1 cellular context compared by ENCODE assay signal in the genomic region with DNA sequence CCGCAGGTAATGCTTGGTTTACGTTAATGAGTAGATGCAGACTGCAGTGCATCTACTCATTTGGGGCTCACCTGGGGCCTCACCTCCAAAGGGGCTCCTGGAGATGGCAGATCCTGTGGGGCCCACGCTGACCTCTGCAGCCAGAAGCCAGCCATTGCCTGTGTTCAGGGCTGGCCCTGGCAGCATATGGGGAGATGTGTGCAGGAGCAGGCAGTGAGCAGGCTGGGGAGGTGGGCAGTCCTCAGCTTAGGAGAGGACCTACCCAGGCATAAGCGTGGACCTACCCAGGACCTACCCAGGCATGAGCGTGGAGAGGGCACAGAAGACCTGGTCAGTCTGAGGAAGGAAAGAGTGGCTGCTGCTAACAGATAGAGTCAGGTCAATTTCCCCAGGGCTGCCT.
TF ChIP-seq lines count a peak whose summit lies in the region.

No MANE protein-coding gene starts in this region.

TF ChIP-seq in GM23338, 12 proteins besides CTCF, POLR2A, EP300 and RAD21 (continued from another document):
- TF ChIP-seq, protein P1, sequence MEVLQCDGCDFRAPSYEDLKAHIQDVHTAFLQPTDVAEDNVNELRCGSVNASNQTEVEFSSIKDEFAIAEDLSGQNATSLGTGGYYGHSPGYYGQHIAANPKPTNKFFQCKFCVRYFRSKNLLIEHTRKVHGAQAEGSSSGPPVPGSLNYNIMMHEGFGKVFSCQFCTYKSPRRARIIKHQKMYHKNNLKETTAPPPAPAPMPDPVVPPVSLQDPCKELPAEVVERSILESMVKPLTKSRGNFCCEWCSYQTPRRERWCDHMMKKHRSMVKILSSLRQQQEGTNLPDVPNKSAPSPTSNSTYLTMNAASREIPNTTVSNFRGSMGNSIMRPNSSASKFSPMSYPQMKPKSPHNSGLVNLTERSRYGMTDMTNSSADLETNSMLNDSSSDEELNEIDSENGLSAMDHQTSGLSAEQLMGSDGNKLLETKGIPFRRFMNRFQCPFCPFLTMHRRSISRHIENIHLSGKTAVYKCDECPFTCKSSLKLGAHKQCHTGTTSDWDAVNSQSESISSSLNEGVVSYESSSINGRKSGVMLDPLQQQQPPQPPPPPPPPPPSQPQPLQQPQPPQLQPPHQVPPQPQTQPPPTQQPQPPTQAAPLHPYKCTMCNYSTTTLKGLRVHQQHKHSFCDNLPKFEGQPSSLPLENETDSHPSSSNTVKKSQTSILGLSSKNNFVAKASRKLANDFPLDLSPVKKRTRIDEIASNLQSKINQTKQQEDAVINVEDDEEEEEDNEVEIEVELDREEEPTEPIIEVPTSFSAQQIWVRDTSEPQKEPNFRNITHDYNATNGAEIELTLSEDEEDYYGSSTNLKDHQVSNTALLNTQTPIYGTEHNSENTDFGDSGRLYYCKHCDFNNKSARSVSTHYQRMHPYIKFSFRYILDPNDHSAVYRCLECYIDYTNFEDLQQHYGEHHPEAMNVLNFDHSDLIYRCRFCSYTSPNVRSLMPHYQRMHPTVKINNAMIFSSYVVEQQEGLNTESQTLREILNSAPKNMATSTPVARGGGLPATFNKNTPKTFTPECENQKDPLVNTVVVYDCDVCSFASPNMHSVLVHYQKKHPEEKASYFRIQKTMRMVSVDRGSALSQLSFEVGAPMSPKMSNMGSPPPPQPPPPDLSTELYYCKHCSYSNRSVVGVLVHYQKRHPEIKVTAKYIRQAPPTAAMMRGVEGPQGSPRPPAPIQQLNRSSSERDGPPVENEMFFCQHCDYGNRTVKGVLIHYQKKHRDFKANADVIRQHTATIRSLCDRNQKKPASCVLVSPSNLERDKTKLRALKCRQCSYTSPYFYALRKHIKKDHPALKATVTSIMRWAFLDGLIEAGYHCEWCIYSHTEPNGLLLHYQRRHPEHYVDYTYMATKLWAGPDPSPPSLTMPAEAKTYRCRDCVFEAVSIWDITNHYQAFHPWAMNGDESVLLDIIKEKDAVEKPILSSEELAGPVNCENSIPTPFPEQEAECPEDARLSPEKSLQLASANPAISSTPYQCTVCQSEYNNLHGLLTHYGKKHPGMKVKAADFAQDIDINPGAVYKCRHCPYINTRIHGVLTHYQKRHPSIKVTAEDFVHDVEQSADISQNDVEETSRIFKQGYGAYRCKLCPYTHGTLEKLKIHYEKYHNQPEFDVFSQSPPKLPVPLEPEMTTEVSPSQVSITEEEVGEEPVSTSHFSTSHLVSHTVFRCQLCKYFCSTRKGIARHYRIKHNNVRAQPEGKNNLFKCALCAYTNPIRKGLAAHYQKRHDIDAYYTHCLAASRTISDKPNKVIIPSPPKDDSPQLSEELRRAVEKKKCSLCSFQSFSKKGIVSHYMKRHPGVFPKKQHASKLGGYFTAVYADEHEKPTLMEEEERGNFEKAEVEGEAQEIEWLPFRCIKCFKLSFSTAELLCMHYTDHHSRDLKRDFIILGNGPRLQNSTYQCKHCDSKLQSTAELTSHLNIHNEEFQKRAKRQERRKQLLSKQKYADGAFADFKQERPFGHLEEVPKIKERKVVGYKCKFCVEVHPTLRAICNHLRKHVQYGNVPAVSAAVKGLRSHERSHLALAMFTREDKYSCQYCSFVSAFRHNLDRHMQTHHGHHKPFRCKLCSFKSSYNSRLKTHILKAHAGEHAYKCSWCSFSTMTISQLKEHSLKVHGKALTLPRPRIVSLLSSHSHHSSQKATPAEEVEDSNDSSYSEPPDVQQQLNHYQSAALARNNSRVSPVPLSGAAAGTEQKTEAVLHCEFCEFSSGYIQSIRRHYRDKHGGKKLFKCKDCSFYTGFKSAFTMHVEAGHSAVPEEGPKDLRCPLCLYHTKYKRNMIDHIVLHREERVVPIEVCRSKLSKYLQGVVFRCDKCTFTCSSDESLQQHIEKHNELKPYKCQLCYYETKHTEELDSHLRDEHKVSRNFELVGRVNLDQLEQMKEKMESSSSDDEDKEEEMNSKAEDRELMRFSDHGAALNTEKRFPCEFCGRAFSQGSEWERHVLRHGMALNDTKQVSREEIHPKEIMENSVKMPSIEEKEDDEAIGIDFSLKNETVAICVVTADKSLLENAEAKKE (CRISPR knock-in tag; IDR thresholded peaks at IDR 0.05): no peak
- TF ChIP-seq NANOG (IDR thresholded peaks at IDR 0.05; ENCODE audit: borderline replicate concordance) (no peak), CREB1 (CRISPR knock-in tag; IDR thresholded peaks at IDR 0.05; ENCODE audit: low read depth) (no peak)
